15 cellular contexts compared by ENCODE assay signal in genomic region chr11:47335733-47336132, GRCh38. TPM values are rescaled to one million over a fixed set of nuclear protein-coding genes. Genes with fewer than 3 reads are reported as not detected.
DNase-seq lines count a peak whose midpoint lies in the region; ATAC-seq, FAIRE-seq and TF ChIP-seq lines count a peak whose summit lies in the region.
"Had no signal": no experiment of that assay in that cellular context is flagged by ENCODE, and none has a peak within 500 bp of the region (broad histone marks: within the 10 kb centered on the region; RNA-seq: fewer than 3 reads in every experiment).

No MANE protein-coding gene starts in this region.

- no peak overlapping the region for H2BK20ac ChIP-seq in H1 (ENCODE audit: low read length)

- H3K18ac ChIP-seq in H1 (ENCODE audit: extremely low read depth, low read length): no peak overlapping the region

- H3K36me3 ChIP-seq in heart left ventricle (peaks cover 0 to 100% (median 27%) of the 10 kb centered on the region in 9 donors), H7 (replicated peaks; ENCODE audit: control insufficient read depth, insufficient read depth, low read length) (no peaks in the 10 kb centered on the region), H1 (ENCODE audit: control insufficient read depth in 2 of 4, insufficient read depth in 4 of 4, low read length in 3 of 4) (no peaks in the 10 kb centered on the region), osteoblast (ENCODE audit: insufficient read depth, low read length) (no peaks in the 10 kb centered on the region)

- no peak overlapping the region for H4K91ac ChIP-seq in H1 (replicated peaks; ENCODE audit: insufficient read length, low read length)

- no peak overlapping the region for H2BK5ac ChIP-seq in H1 (ENCODE audit: low read depth, low read length)

- ATAC-seq in heart left ventricle (no peak), left lobe of liver (no peak)

- intact Hi-C loops in heart left ventricle (cut with DNase I): no loop called here
- intact Hi-C loops in cardiac septum (cut with DNase I): no loop called here

- H2AFZ ChIP-seq in H1 (ENCODE audit: low read length): no peak overlapping the region
- no peak overlapping the region for H2AFZ ChIP-seq in osteoblast (ENCODE audit: low read length)

- no peak overlapping the region for H4K5ac ChIP-seq in H1 (ENCODE audit: insufficient read length, low read depth, low read length)

- DNase-seq in heart left ventricle: peak in 3 of 5 donors; percentile 10 to 30 (median 27)
- no peak for DNase-seq in cardiac septum (ENCODE audit: low spot score)
- DNase-seq in H7: peak; percentile 74
- DNase-seq in H1 (ENCODE audit: low read depth in 1 of 2, low spot score in 2 of 2): no peak
- peak; percentile 19 for DNase-seq in osteoblast (ENCODE audit: insufficient read length, low spot score, missing footprints)
- no peak for DNase-seq in nephron progenitor cell
- no peak for DNase-seq in left lobe of liver (ENCODE audit: low spot score)
- DNase-seq: ACHN; CD4-positive, CD25-positive, alpha-beta regulatory T cell; DMS53; GF-D8 had no signal

- H3K9me3 Mint-ChIP-seq in nephron progenitor cell: no peaks in the 10 kb centered on the region
- H3K9me3 Mint-ChIP-seq: CD4-positive, CD25-positive, alpha-beta regulatory T cell had no signal

- CTCF ChIA-PET in H1 (lab: Charles Lee; ENCODE audit: partially characterized antibody): interaction anchor here (0.9 to 1.9 kb wide), 5 partner anchors 14 to 76 kb away, joined by 3 to 10 read pairs (median 3); no protein-coding TSS in a partner anchor

- no peak for TF ChIP-seq POLR2A in heart left ventricle (IDR thresholded peaks at IDR 0.05)
- TF ChIP-seq POLR2A in H1 (IDR thresholded peaks at IDR 0.05; ENCODE audit: control extremely low read depth in 1 of 2, low read depth in 2 of 2, low read length in 2 of 2): no peak

- H4K20me1 ChIP-seq in H1 (replicated peaks in 1 of 2; ENCODE audit: control insufficient read depth in 1 of 2, insufficient read depth in 2 of 2, low read length in 2 of 2) (peaks cover 0 to 2% of the 10 kb centered on the region in 2 experiments), osteoblast (ENCODE audit: insufficient read depth, low read length) (no peaks in the 10 kb centered on the region)

- H3K27me3 Mint-ChIP-seq in nephron progenitor cell (ENCODE audit: low read depth, poor library complexity): peaks cover 4% of the 10 kb centered on the region
- H3K27me3 Mint-ChIP-seq: CD4-positive, CD25-positive, alpha-beta regulatory T cell had no signal

- no peak overlapping the region for H3K9ac ChIP-seq in H1 (replicated peaks in 1 of 4; ENCODE audit: extremely low read depth in 1 of 4, low read depth in 3 of 4, low read length in 3 of 4)
- H3K9ac ChIP-seq: BLaER1 treated with 17β-estradiol and CSF1 and Interleukin-3, amounts not matched to agents 10 nM and 100 nM had no signal

- H3K4me2 ChIP-seq in H1 (ENCODE audit: insufficient read depth in 1 of 2, low read depth in 2 of 2, low read length in 2 of 2) (no peak overlapping the region), osteoblast (ENCODE audit: insufficient read depth, low read length) (no peak overlapping the region)
- H3K4me2 ChIP-seq: BLaER1 treated with 17β-estradiol and CSF1 and Interleukin-3, amounts not matched to agents 10 nM and 100 nM had no signal

- no peak for FAIRE-seq in H1 (lab: Jason Lieb, UNC)
- FAIRE-seq: H54 had no signal

- H3K27me3 ChIP-seq in heart left ventricle (no peaks in the 10 kb centered on the region), H7 (ENCODE audit: control insufficient read depth, insufficient read depth, low read length) (no peaks in the 10 kb centered on the region), H1 (replicated peaks in 1 of 4; ENCODE audit: control insufficient read depth in 3 of 4, extremely low read depth in 1 of 4, insufficient read depth in 3 of 4, low read length in 3 of 4) (no peaks in the 10 kb centered on the region), osteoblast (ENCODE audit: insufficient read depth, low read length) (no peaks in the 10 kb centered on the region)
- H3K27me3 ChIP-seq: BLaER1 treated with 17β-estradiol and CSF1 and Interleukin-3, amounts not matched to agents 10 nM and 100 nM had no signal

- H3K14ac ChIP-seq in H1 (ENCODE audit: insufficient read length): no peak overlapping the region

- H3K4me1 ChIP-seq in heart left ventricle (peaks cover 0 to 83% (median 18%) of the 10 kb centered on the region in 12 donors), H1 (replicated peaks in 1 of 4; ENCODE audit: control insufficient read depth in 3 of 4, insufficient read depth in 4 of 4, low read length in 3 of 4) (no peaks in the 10 kb centered on the region), osteoblast (ENCODE audit: insufficient read depth, low read length) (no peaks in the 10 kb centered on the region)

- H3K23ac ChIP-seq in H1 (ENCODE audit: insufficient read length): no peak overlapping the region

- H3K27ac Mint-ChIP-seq in nephron progenitor cell: no peak overlapping the region
- H3K27ac Mint-ChIP-seq: CD4-positive, CD25-positive, alpha-beta regulatory T cell had no signal

- peak overlapping the region; percentile 79; the same call in 1 of the 2 replicates for H4K8ac ChIP-seq in H1 (ENCODE audit: extremely low read depth, insufficient read depth, low read length)

- no peak overlapping the region for H3K4ac ChIP-seq in H1 (replicated peaks; ENCODE audit: insufficient read length, low read depth, low read length)

- H3K27ac ChIP-seq in heart left ventricle (peak overlapping the region in 7 of 12 donors; percentile 25 to 75 (median 46)), H1 (ENCODE audit: low read depth, low read length) (no peak overlapping the region), osteoblast (ENCODE audit: low read depth, low read length) (no peak overlapping the region)
- H3K27ac ChIP-seq: BLaER1 treated with 17β-estradiol and CSF1 and Interleukin-3, amounts not matched to agents 10 nM and 100 nM; HL-60 had no signal

- no peak overlapping the region for H2AK5ac ChIP-seq in H1 (ENCODE audit: low read depth, low read length)

- H3K23me2 ChIP-seq in H1 (ENCODE audit: low read depth, low read length): peaks cover 2% of the 10 kb centered on the region; the same call in 1 of the 2 replicates

- TF ChIP-seq CTCF in heart left ventricle (IDR thresholded peaks at IDR 0.05) (no peak), H1 (IDR thresholded peaks at IDR 0.05; ENCODE audit: control extremely low read depth in 1 of 3, insufficient read depth in 1 of 3, low read depth in 1 of 3, low read length in 3 of 3) (no peak), osteoblast (IDR thresholded peaks at IDR 0.05; ENCODE audit: extremely low read depth, low read depth, low read length) (no peak), nephron progenitor cell (IDR thresholded peaks at IDR 0.05) (no peak)

- H3K4me1 Mint-ChIP-seq in nephron progenitor cell: peaks cover 5% of the 10 kb centered on the region
- H3K4me1 Mint-ChIP-seq: CD4-positive, CD25-positive, alpha-beta regulatory T cell had no signal

- no peak for TF ChIP-seq EP300 in H1 (IDR thresholded peaks at IDR 0.05; ENCODE audit: borderline replicate concordance in 1 of 2, low read depth in 2 of 2, low read length in 2 of 2)

- H2BK120ac ChIP-seq in H1 (replicated peaks; ENCODE audit: low read depth, low read length): no peak overlapping the region

- no peaks in the 10 kb centered on the region for H3K79me1 ChIP-seq in H1 (ENCODE audit: low read depth, low read length)

- H3K9me3 ChIP-seq in heart left ventricle (no peaks in the 10 kb centered on the region), H1 (ENCODE audit: insufficient read depth in 2 of 2, low read depth in 1 of 2, low read length in 1 of 2) (no peaks in the 10 kb centered on the region), osteoblast (ENCODE audit: low read depth, low read length) (no peaks in the 10 kb centered on the region)
- H3K9me3 ChIP-seq: BLaER1 treated with 17β-estradiol and CSF1 and Interleukin-3, amounts not matched to agents 10 nM and 100 nM had no signal

- no peak overlapping the region for H3K4me3 ChIP-seq in heart left ventricle
- no peak overlapping the region for H3K4me3 ChIP-seq in H7 (ENCODE audit: insufficient read depth, low read depth, low read length)
- no peak overlapping the region for H3K4me3 ChIP-seq in H1 (ENCODE audit: extremely low read depth in 1 of 4, insufficient read depth in 2 of 4, low read depth in 3 of 4, low read length in 4 of 4)
- no peak overlapping the region for H3K4me3 ChIP-seq in osteoblast (ENCODE audit: insufficient read depth, low read length)
- H3K4me3 ChIP-seq: BLaER1 treated with 17β-estradiol and CSF1 and Interleukin-3, amounts not matched to agents 10 nM and 100 nM had no signal

- H3K36me3 Mint-ChIP-seq in nephron progenitor cell (ENCODE audit: low read depth): no peaks in the 10 kb centered on the region
- H3K36me3 Mint-ChIP-seq: CD4-positive, CD25-positive, alpha-beta regulatory T cell had no signal

- no peak overlapping the region for H2BK12ac ChIP-seq in H1 (ENCODE audit: low read depth, low read length)

- WGBS in heart left ventricle, 4 donors: 41 to 62% (median 57%) methylated on average over 3 to 9 of the region's 9 CpGs
- WGBS in H1 (ENCODE audit: extremely low coverage in 1 of 2, insufficient coverage in 1 of 2, insufficient read length in 1 of 2, insufficient replicate concordance in 2 of 2, low coverage in 1 of 2, low lambda C conversion rate in 2 of 2, missing lambda C conversion rate in 1 of 2), 2 experiments: 88% methylated on average over 8 of the region's 9 CpGs; no CpG with 5 or more reads in 1 of the 2 experiments

- no peak overlapping the region for H2BK15ac ChIP-seq in H1 (ENCODE audit: low read length)

- no peak overlapping the region for H3K4me3 Mint-ChIP-seq in nephron progenitor cell
- H3K4me3 Mint-ChIP-seq: CD4-positive, CD25-positive, alpha-beta regulatory T cell had no signal

- no peaks in the 10 kb centered on the region for H3K79me2 ChIP-seq in H1 (ENCODE audit: control insufficient read depth in 1 of 2, insufficient read depth in 2 of 2, low read length in 2 of 2)
- no peaks in the 10 kb centered on the region for H3K79me2 ChIP-seq in osteoblast (ENCODE audit: insufficient read depth, low read length)

- no peak for TF ChIP-seq RAD21 in H1 (IDR thresholded peaks at IDR 0.05 in 1 of 2, conservative IDR thresholded peaks at IDR 0.05 in 1 of 2; ENCODE audit: low read depth in 2 of 2, low read length in 2 of 2)

- no peak overlapping the region for H3K56ac ChIP-seq in H1 (replicated peaks; ENCODE audit: insufficient read length, low read depth, low read length)

- POLR2A ChIA-PET in H1 (lab: Charles Lee; ENCODE audit: partially characterized antibody): no interaction called here

RNA-seq across cellular contexts. Expression of gene MYBPC3, which starts 16.8 kb away (rescaled TPM):
- 1,000 to 10,000 TPM; 1,340 to 3,074 (median 2,074) TPM for total RNA-seq in heart left ventricle
- polyA plus RNA-seq in heart left ventricle: 1,000 to 10,000 TPM in 1 of 2 donors, 100 to 1,000 TPM in 1; 425 to 1,204 TPM
- 1,860 TPM for total RNA-seq in cardiac septum
- total RNA-seq in H7 (2014; rRNA removed; shearing (Covaris generic)): not detected in 2 replicates
- total RNA-seq in H1 (2021; fragmentation: NEBNext Ultra II Directional; extraction: Animal tissue kit (Norgen Biotek cat#: 25700)): not detected in 2 replicates
- 0.02 and 0.05 TPM in 2 replicates for polyA plus RNA-seq in H1 (2011; rRNA removed)
- 0.03 TPM for polyA plus RNA-seq in H1 (2011; cell fraction: cytosol; rRNA removed)
- polyA plus RNA-seq in H1 (2011; cell fraction: nucleus; rRNA removed): 0.19 TPM
- polyA plus RNA-seq in H1 (2012, experiment 1 of 2): 0.04 to 0.05 TPM in 2 of 4 replicates, not detected in the others
- polyA plus RNA-seq in H1 (2012, experiment 2 of 2): not detected
- polyA plus RNA-seq in H1 (2013, experiment 1 of 2): 0.02 TPM
- under 0.01 TPM for polyA plus RNA-seq in H1 (2013, experiment 2 of 2)
- polyA minus RNA-seq in H1 (2011; rRNA and poly(A)+ RNA removed): 0.07 TPM in 1 of 2 replicates, not detected in the other
- polyA minus RNA-seq in H1 (2011; cell fraction: cytosol; rRNA and poly(A)+ RNA removed): not detected
- not detected for polyA minus RNA-seq in H1 (2011; cell fraction: nucleus; rRNA and poly(A)+ RNA removed)
- not detected in 2 replicates for total RNA-seq in osteoblast
- 0.08 TPM for total RNA-seq in left lobe of liver
- total RNA-seq: A172; CD4-positive, CD25-positive, alpha-beta regulatory T cell had no signal
- polyA plus RNA-seq: CD4-positive, CD25-positive, alpha-beta regulatory T cell had no signal

RNA-seq across cellular contexts. Expression of gene SPI1, which starts 42.6 kb away (rescaled TPM):
- total RNA-seq in heart left ventricle (10 to 100 TPM in 4 of 9 donors, 1 to 10 TPM in 5; 2.8 to 78.9 (median 8.5) TPM), cardiac septum (12.0 TPM), osteoblast (not detected in 2 replicates), left lobe of liver (10.9 TPM)
- polyA plus RNA-seq in heart left ventricle (1 to 10 TPM; 4.3 to 7.7 TPM), H1 (2011; rRNA removed) (0.12 and 0.28 TPM in 2 replicates)
- total RNA-seq in H7 (2014; rRNA removed; shearing (Covaris generic)): 0.42 and 0.81 TPM in 2 replicates
- total RNA-seq in H1 (2021; fragmentation: NEBNext Ultra II Directional; extraction: Animal tissue kit (Norgen Biotek cat#: 25700)): not detected in 2 replicates
- polyA plus RNA-seq in H1 (2011; cell fraction: cytosol; rRNA removed): 0.23 TPM
- polyA plus RNA-seq in H1 (2011; cell fraction: nucleus; rRNA removed): 0.27 TPM
- polyA plus RNA-seq in H1 (2012, experiment 1 of 2): 0.20 to 0.33 TPM in 2 of 4 replicates, not detected in the others
- 0.21 TPM for polyA plus RNA-seq in H1 (2012, experiment 2 of 2)
- polyA plus RNA-seq in H1 (2013, experiment 1 of 2): 0.14 TPM
- polyA plus RNA-seq in H1 (2013, experiment 2 of 2): 0.20 TPM
- 0.60 TPM in 1 of 2 replicates, not detected in the other for polyA minus RNA-seq in H1 (2011; rRNA and poly(A)+ RNA removed)
- polyA minus RNA-seq in H1 (2011; cell fraction: cytosol; rRNA and poly(A)+ RNA removed): not detected
- not detected for polyA minus RNA-seq in H1 (2011; cell fraction: nucleus; rRNA and poly(A)+ RNA removed)
- total RNA-seq: A172 had no signal

Comparison
In these comparisons a context has a peak if more than half of its experiments do, and no peak if none do; other contexts are left out.
1. DNase-seq: peak in heart left ventricle (3 of 5), H7 (single experiment) and osteoblast (single experiment); none in cardiac septum (single experiment), H1 (0 of 2), nephron progenitor cell (single experiment) and left lobe of liver (single experiment).
2. H3K27ac ChIP-seq: peak in heart left ventricle (7 of 12); none in H1 (single experiment) and osteoblast (single experiment).
3. RNA of gene MYBPC3, which starts 16.8 kb away (total RNA-seq): 1,340 to 3,074 TPM in heart left ventricle and 1,860 TPM in cardiac septum (single experiment); 0.08 TPM in left lobe of liver (single experiment), not detected in H7, not detected in H1 and not detected in osteoblast; every median in the first group is over 1,000 times any median in the second.